In genomic region chr4:16224264-16224663, GRCh38 we compare ENCODE assay signal across 9 cellular contexts. TPM values are rescaled to one million over a fixed set of nuclear protein-coding genes. Genes with fewer than 3 reads are reported as not detected.
DNase-seq lines count a peak whose midpoint lies in the region; ATAC-seq, FAIRE-seq and TF ChIP-seq lines count a peak whose summit lies in the region.
"Had no signal": no experiment of that assay in that cellular context is flagged by ENCODE, and none has a peak within 500 bp of the region (broad histone marks: within the 10 kb centered on the region; RNA-seq: fewer than 3 reads in every experiment).

No MANE protein-coding gene starts in this region.

- H3K9ac ChIP-seq in kidney (ENCODE audit: low read length in 2 of 2), result peak overlapping the region; percentile 19 to 94

- no peak for TF ChIP-seq EP300 in suprapubic skin (IDR thresholded peaks at IDR 0.05)

- TF ChIP-seq POLR2A in suprapubic skin (IDR thresholded peaks at IDR 0.05), result no peak

- H3K9me3 ChIP-seq in kidney (ENCODE audit: control insufficient read depth in 1 of 2, low read length in 2 of 2), result no peaks in the 10 kb centered on the region
- no peaks in the 10 kb centered on the region for H3K9me3 ChIP-seq in suprapubic skin

- H3K36me3 ChIP-seq in kidney (ENCODE audit: control insufficient read depth in 1 of 2, insufficient read depth in 2 of 2, low read length in 2 of 2) (no peaks in the 10 kb centered on the region), suprapubic skin (no peaks in the 10 kb centered on the region)

- peak overlapping the region; percentile 83 for H3K27ac Mint-ChIP-seq in activated T-helper 2 cell treated with anti-CD3 and anti-CD28 coated beads, Interferon-gamma antibody, Interleukin-2, Interleukin-4, amounts not matched to agents 10 μg/mL and 5 μg/mL and 100 μg/mL, durations not matched to agents 14 hours and 24 hours and 36 hours

- H3K4me1 ChIP-seq in kidney (ENCODE audit: control insufficient read depth in 1 of 2, insufficient read depth in 1 of 2, low read depth in 1 of 2, low read length in 2 of 2), result peaks cover 20 to 27% of the 10 kb centered on the region in 2 donors
- H3K4me1 ChIP-seq in suprapubic skin, result peaks cover 38% of the 10 kb centered on the region

- 84% methylated on average over 3 of the region's 3 CpGs for WGBS in suprapubic skin

- TF ChIP-seq CTCF in kidney (IDR thresholded peaks at IDR 0.05; ENCODE audit: borderline replicate concordance, extremely low read depth, insufficient read depth), result no peak
- TF ChIP-seq CTCF in suprapubic skin (IDR thresholded peaks at IDR 0.05), result no peak

- no peak for FAIRE-seq in kidney (lab: Jason Lieb, UNC)

- no peaks in the 10 kb centered on the region for H3K27me3 ChIP-seq in suprapubic skin

- H3K4me3 ChIP-seq in kidney (ENCODE audit: low read length in 2 of 2) (peak overlapping the region; percentile 89 to 92), suprapubic skin (peak overlapping the region; percentile 94)

- peaks cover 11% of the 10 kb centered on the region for H3K36me3 Mint-ChIP-seq in activated T-cell treated with anti-CD3 and anti-CD28 coated beads, Interleukin-2, amount 50 U/mL, for 4 hours (ENCODE audit: insufficient read depth)
- H3K36me3 Mint-ChIP-seq in activated T-helper 2 cell treated with anti-CD3 and anti-CD28 coated beads, Interferon-gamma antibody, Interleukin-2, Interleukin-4, amounts not matched to agents 10 μg/mL and 5 μg/mL and 100 μg/mL, durations not matched to agents 14 hours and 24 hours and 36 hours (ENCODE audit: low read depth), result peaks cover 33% of the 10 kb centered on the region

- intact Hi-C loops in activated T-helper 2 cell treated with anti-CD3 and anti-CD28 coated beads, Interferon-gamma antibody, Interleukin-2, Interleukin-4, amounts not matched to agents 10 μg/mL and 5 μg/mL and 100 μg/mL, durations not matched to agents 14 hours and 24 hours and 36 hours (cut with micrococcal nuclease), result loop anchor here (10.0 kb wide), 4 partner anchors 469 to 1591 kb away; partner anchors contain the start of genes CPEB2, DCAF16, FBXL5 and NCAPG
- intact Hi-C loops in kidney (cut with DNase I), result no loop called here
- intact Hi-C loops in posterior cingulate gyrus (cut with DNase I), result no loop called here

- peak overlapping the region; percentile 85 for H3K4me3 Mint-ChIP-seq in activated T-cell treated with anti-CD3 and anti-CD28 coated beads, Interleukin-2, amount 50 U/mL, for 4 hours
- peak overlapping the region; percentile 81 for H3K4me3 Mint-ChIP-seq in activated T-helper 2 cell treated with anti-CD3 and anti-CD28 coated beads, Interferon-gamma antibody, Interleukin-2, Interleukin-4, amounts not matched to agents 10 μg/mL and 5 μg/mL and 100 μg/mL, durations not matched to agents 14 hours and 24 hours and 36 hours (ENCODE audit: low read depth)

- no peak for DNase-seq in activated T-cell treated with anti-CD3 and anti-CD28 coated beads, Interleukin-2, amount 50 U/mL, for 4 hours
- DNase-seq in activated T-cell treated with anti-CD3 and anti-CD28 coated beads for 4 hours, result no peak
- DNase-seq in activated T-helper 2 cell treated with anti-CD3 and anti-CD28 coated beads, Interferon-gamma antibody, Interleukin-2, Interleukin-4, amounts not matched to agents 10 μg/mL and 5 μg/mL and 100 μg/mL, durations not matched to agents 14 hours and 24 hours and 36 hours (ENCODE audit: low spot score), result no peak
- DNase-seq in kidney, result no peak
- DNase-seq in suprapubic skin (ENCODE audit: low spot score in 2 of 2), result no peak
- DNase-seq in posterior cingulate gyrus, result no peak
- no peak for DNase-seq in HT-29 (ENCODE audit: low spot score)
- DNase-seq: left colon had no signal

- peaks cover 55% of the 10 kb centered on the region for H3K4me1 Mint-ChIP-seq in activated T-cell treated with anti-CD3 and anti-CD28 coated beads, Interleukin-2, amount 50 U/mL, for 4 hours (ENCODE audit: low read depth)
- H3K4me1 Mint-ChIP-seq in activated T-helper 2 cell treated with anti-CD3 and anti-CD28 coated beads, Interferon-gamma antibody, Interleukin-2, Interleukin-4, amounts not matched to agents 10 μg/mL and 5 μg/mL and 100 μg/mL, durations not matched to agents 14 hours and 24 hours and 36 hours (ENCODE audit: low read depth), result peaks cover 42% of the 10 kb centered on the region

- no peak for ATAC-seq in activated T-cell treated with anti-CD3 and anti-CD28 coated beads, Interleukin-2, amount 50 U/mL, for 4 hours
- ATAC-seq in HG03442 (IDR thresholded peaks at IDR 0.05; ENCODE audit: unreplicated experiment), result no peak
- ATAC-seq: left colon had no signal

- H3K27me3 Mint-ChIP-seq in activated T-cell treated with anti-CD3 and anti-CD28 coated beads, Interleukin-2, amount 50 U/mL, for 4 hours (ENCODE audit: low read depth), result no peaks in the 10 kb centered on the region
- H3K27me3 Mint-ChIP-seq in activated T-helper 2 cell treated with anti-CD3 and anti-CD28 coated beads, Interferon-gamma antibody, Interleukin-2, Interleukin-4, amounts not matched to agents 10 μg/mL and 5 μg/mL and 100 μg/mL, durations not matched to agents 14 hours and 24 hours and 36 hours (ENCODE audit: low read depth), result no peaks in the 10 kb centered on the region

- H3K9me3 Mint-ChIP-seq in activated T-cell treated with anti-CD3 and anti-CD28 coated beads, Interleukin-2, amount 50 U/mL, for 4 hours, result no peaks in the 10 kb centered on the region
- H3K9me3 Mint-ChIP-seq in activated T-helper 2 cell treated with anti-CD3 and anti-CD28 coated beads, Interferon-gamma antibody, Interleukin-2, Interleukin-4, amounts not matched to agents 10 μg/mL and 5 μg/mL and 100 μg/mL, durations not matched to agents 14 hours and 24 hours and 36 hours, result no peaks in the 10 kb centered on the region

- H3K27ac ChIP-seq in kidney (ENCODE audit: low read depth in 2 of 2, low read length in 2 of 2) (no peak overlapping the region), suprapubic skin (no peak overlapping the region)

RNA-seq across cellular contexts. Expression of gene TAPT1, which starts 2.0 kb away (rescaled TPM):
- total RNA-seq in activated T-cell treated with anti-CD3 and anti-CD28 coated beads, Interleukin-2, amount 50 U/mL, for 4 hours, result 10 to 100 TPM; 16.4 to 20.4 (median 16.7) TPM
- 28.1 and 32.9 TPM in 2 replicates for total RNA-seq in activated T-helper 2 cell treated with anti-CD3 and anti-CD28 coated beads, Interferon-gamma antibody, Interleukin-2, Interleukin-4, amounts not matched to agents 10 μg/mL and 5 μg/mL and 100 μg/mL, durations not matched to agents 14 hours and 24 hours and 36 hours
- 36.8 TPM for total RNA-seq in kidney
- polyA plus RNA-seq in kidney (ENCODE audit: insufficient read depth, low read depth, low replicate concordance), result 20.8 TPM
- 10 to 100 TPM; 15.3 to 57.2 (median 23.7) TPM for total RNA-seq in suprapubic skin
- total RNA-seq in HT-29 (2014; rRNA removed; shearing (Covaris generic)), result 6.7 and 6.9 TPM in 2 replicates
